ENCODE assay signal across 8 cellular contexts in the genomic region with DNA sequence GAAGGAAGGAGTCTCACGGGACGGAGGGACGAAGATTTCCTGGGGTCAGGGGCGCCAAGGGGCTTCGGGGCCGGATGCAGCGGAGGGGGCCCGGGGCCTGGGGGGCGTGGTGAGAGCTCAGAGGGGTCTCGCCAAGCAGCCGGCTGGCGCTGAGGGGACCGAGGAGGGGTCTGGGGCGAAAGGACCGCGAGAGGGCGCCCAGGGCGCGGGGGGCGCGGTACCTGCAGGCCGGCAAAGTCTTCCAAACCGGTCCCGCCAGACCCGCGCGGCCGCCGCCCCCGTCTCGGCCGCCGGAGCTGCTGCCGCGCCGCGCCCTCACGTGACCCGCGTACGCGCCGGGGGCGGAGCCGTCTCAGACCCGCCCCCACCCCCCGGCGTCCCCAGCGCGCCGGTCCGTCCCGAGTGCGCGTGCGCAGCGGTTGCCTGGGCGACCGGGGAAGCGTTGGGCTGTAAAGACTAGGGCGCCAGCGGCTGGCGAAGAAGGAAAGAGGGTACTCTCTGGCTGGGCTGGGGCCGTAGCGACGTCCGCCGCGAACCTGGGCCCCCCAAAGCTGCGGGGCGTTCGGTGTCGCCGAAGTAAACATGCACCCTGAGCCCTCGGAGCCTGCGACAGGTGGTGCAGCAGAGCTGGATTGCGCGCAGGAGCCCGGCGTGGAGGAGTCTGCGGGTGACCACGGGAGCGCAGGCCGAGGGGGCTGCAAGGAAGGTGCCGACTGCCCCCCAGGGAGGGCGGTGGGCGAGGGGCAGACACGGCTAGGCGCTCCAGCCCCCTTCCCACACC. TPM values are rescaled to one million over a fixed set of nuclear protein-coding genes. Genes with fewer than 3 reads are reported as not detected.
DNase-seq lines count a peak whose midpoint lies in the region; ATAC-seq and TF ChIP-seq lines count a peak whose summit lies in the region.

TSS of gene DNAAF1 (plus strand) at position 450 of the 781 bp plus-strand sequence. CDS start at position 583, 133 bp downstream.
TSS of gene HSDL1 (minus strand) at position 319 of the 781 bp plus-strand sequence. CDS start 13,856 bp downstream, outside the sequence.

- in situ Hi-C loops in KBM-7 (cut with MboI; ENCODE audit: low pct_unique_long_range_greater_than_20kb, low sequenced_read_pairs), result no loop called here

- no peak within 1 kb of the TSS for H4K91ac ChIP-seq in neuronal stem cell (ENCODE audit: low read depth, low read length, poor library complexity)

- peak; percentile 73 for TF ChIP-seq POLR2A in Raji (IDR thresholded peaks at IDR 0.05; ENCODE audit: insufficient read depth, low read depth, low read length)

- peaks cover 4% of the 10 kb centered on the region for H3K79me1 ChIP-seq in neuronal stem cell (ENCODE audit: low read depth, low read length)

- H3K18ac ChIP-seq in neuronal stem cell (ENCODE audit: low read length), result peak within 1 kb of the TSS; percentile 96

- peak within 1 kb of the TSS; percentile 3 for H2BK12ac ChIP-seq in neuronal stem cell (ENCODE audit: low read length)

- H3K27ac ChIP-seq in neuronal stem cell (replicated peaks; ENCODE audit: low read length), result peak within 1 kb of the TSS; percentile 82
- H3K27ac ChIP-seq in stomach smooth muscle (ENCODE audit: low read length), result peak within 1 kb of the TSS; percentile 24

- peak within 1 kb of the TSS; percentile 94 for H3K4me2 ChIP-seq in neuronal stem cell (ENCODE audit: insufficient read depth, low read length, poor library complexity, severe bottlenecking)

- no peak within 1 kb of the TSS for H2BK15ac ChIP-seq in neuronal stem cell (ENCODE audit: low read length)

- H3K4me1 ChIP-seq in neuronal stem cell (ENCODE audit: control insufficient read depth in 2 of 2, insufficient read depth in 1 of 2, low read depth in 1 of 2, low read length in 2 of 2) (no peaks in the 10 kb centered on the region), stomach smooth muscle (ENCODE audit: control insufficient read depth, insufficient read depth, low read length) (peaks cover 8% of the 10 kb centered on the region)

- H3K4ac ChIP-seq in neuronal stem cell (ENCODE audit: low read length), result no peak within 1 kb of the TSS

- peak within 1 kb of the TSS; percentile 91 for H3K23ac ChIP-seq in neuronal stem cell (ENCODE audit: low read depth, low read length, poor library complexity)

- H3K14ac ChIP-seq in neuronal stem cell (ENCODE audit: low read length), result peak within 1 kb of the TSS; percentile 39

- H3K9me3 ChIP-seq in neuronal stem cell (replicated peaks in 1 of 2; ENCODE audit: control insufficient read depth in 2 of 2, insufficient read depth in 1 of 2, low read depth in 1 of 2, low read length in 2 of 2), result peaks cover 2 to 14% of the 10 kb centered on the region in 2 donors
- H3K9me3 ChIP-seq in stomach smooth muscle (ENCODE audit: control insufficient read depth in 2 of 2, low read length in 2 of 2), result no peaks in the 10 kb centered on the region

- no CpG with 5 or more reads among the region's 89 CpGs for WGBS in neuronal stem cell (ENCODE audit: extremely low coverage in 2 of 2, insufficient read length in 2 of 2, insufficient replicate concordance in 1 of 2), 2 donors

- no peak within 1 kb of the TSS for H2BK5ac ChIP-seq in neuronal stem cell (ENCODE audit: low read length)

- peaks cover 0 to 16% (median 4%) of the 10 kb centered on the region in 3 experiments for H3K27me3 ChIP-seq in neuronal stem cell (ENCODE audit: control insufficient read depth in 3 of 3, insufficient read depth in 3 of 3, low read depth in 1 of 3, low read length in 3 of 3)
- H3K27me3 ChIP-seq in stomach smooth muscle (ENCODE audit: control insufficient read depth in 1 of 2, insufficient read depth in 2 of 2, low read length in 2 of 2), result no peaks in the 10 kb centered on the region

- DNase-seq in Daoy (ENCODE audit: low read depth) (peak; percentile 91), KBM-7 (peak; percentile 86), activated gamma-delta T cell (lab: John Stamatoyannopoulos, UW) (peak; percentile 96), foreskin melanocyte (peak; percentile 63), neuronal stem cell (ENCODE audit: low spot score) (peak; percentile 95)

- H3K4me3 ChIP-seq in neuronal stem cell (ENCODE audit: low read length in 2 of 2), result peak within 1 kb of the TSS; percentile 87 to 94
- H3K4me3 ChIP-seq in stomach smooth muscle (ENCODE audit: low read length in 2 of 2), result peak within 1 kb of the TSS; percentile 66 to 89

- peak within 1 kb of the TSS; percentile 99 for H2AFZ ChIP-seq in neuronal stem cell (ENCODE audit: low read length)

- ATAC-seq in GM21723 (IDR thresholded peaks at IDR 0.05; ENCODE audit: unreplicated experiment), result peak; percentile 80

- peak within 1 kb of the TSS; percentile 92 for H3K9ac ChIP-seq in neuronal stem cell (ENCODE audit: low read depth, low read length, poor library complexity)
- peak within 1 kb of the TSS; percentile 52 to 71 for H3K9ac ChIP-seq in stomach smooth muscle (ENCODE audit: low read length in 2 of 2)

- no peak within 1 kb of the TSS for H2AK5ac ChIP-seq in neuronal stem cell (ENCODE audit: low read depth, low read length)

- H2BK120ac ChIP-seq in neuronal stem cell (ENCODE audit: low read depth, low read length), result no peak within 1 kb of the TSS

- H3K36me3 ChIP-seq in neuronal stem cell (replicated peaks in 1 of 2; ENCODE audit: control insufficient read depth in 2 of 2, insufficient read depth in 2 of 2, low read length in 2 of 2) (peaks cover 0 to 6% of the 10 kb centered on the region in 2 donors), stomach smooth muscle (ENCODE audit: control insufficient read depth in 2 of 2, insufficient read depth in 2 of 2, low read length in 2 of 2) (no peaks in the 10 kb centered on the region)

- no peak within 1 kb of the TSS for H4K8ac ChIP-seq in neuronal stem cell (ENCODE audit: low read depth, low read length)

RNA-seq across cellular contexts. Expression of gene DNAAF1, which starts in this region (rescaled TPM):
- total RNA-seq in Daoy (2014; rRNA removed; shearing (Covaris generic)), result not detected in 2 replicates
- polyA plus RNA-seq in neuronal stem cell (2013, experiment 1 of 2), result 0.21 TPM
- polyA plus RNA-seq in neuronal stem cell (2013, experiment 2 of 2), result 0.24 TPM

RNA-seq across cellular contexts. Expression of gene HSDL1, which starts in this region (rescaled TPM):
- 13.4 and 17.1 TPM in 2 replicates for total RNA-seq in Daoy (2014; rRNA removed; shearing (Covaris generic))
- 43.5 TPM for polyA plus RNA-seq in neuronal stem cell (2013, experiment 1 of 2)
- polyA plus RNA-seq in neuronal stem cell (2013, experiment 2 of 2), result 44.6 TPM

Comparison
In these comparisons a context has a peak if more than half of its experiments do, and no peak if none do; other contexts are left out.
1. Peak in every context shown above with its lines: DNase-seq, ATAC-seq, H3K4me3 ChIP-seq and H3K27ac ChIP-seq.